24 cellular contexts compared by ENCODE assay signal in genomic region chr22:27499121-27499520, GRCh38.
"Had no signal": no experiment of that assay in that cellular context is flagged by ENCODE, and none has a peak within 500 bp of the region (broad histone marks: within the 10 kb centered on the region; RNA-seq: fewer than 3 reads in every experiment).

No MANE protein-coding gene starts in this region.

- H3K9me3 ChIP-seq: gastroesophageal sphincter, psoas muscle, stomach, suprapubic skin, tibial artery had no signal

- DNase-seq: activated CD4-positive, alpha-beta memory T cell treated with anti-CD3 and anti-CD28 coated beads, Interleukin-2, amount 10 ng/mL, durations not matched to agents 7 days and 5 days; activated CD4-positive, alpha-beta T cell treated with anti-CD3 and anti-CD28 coated beads for 1 hour; activated CD4-positive, alpha-beta T cell treated with anti-CD3 and anti-CD28 coated beads, Interleukin-2, amount 10 ng/mL, durations not matched to agents 7 days and 5 days; activated T-cell treated with anti-CD3 and anti-CD28 coated beads, Interleukin-2, amount 50 U/mL, for 4 hours; effector memory CD4-positive, alpha-beta T cell; islet precursor cell; naive B cell; occipital lobe; stimulated activated CD4-positive, alpha-beta T cell treated with anti-CD3 and anti-CD28 coated beads, Interleukin-15, amount 100 ng/mL, for 24 hours; stimulated activated CD4-positive, alpha-beta T cell treated with anti-CD3 and anti-CD28 coated beads, Interleukin-2, amount 100 ng/mL, for 24 hours; stimulated activated naive B cell treated with anti-CD40 and anti-IgM and Interleukin-4, amounts not matched to agents 10 μg/mL and 1 μg/mL and 100 μg/mL, for 72 hours; stomach; T-helper 2 cell; tibial artery had no signal

- H3K4me3 Mint-ChIP-seq: activated CD4-positive, alpha-beta memory T cell treated with anti-CD3 and anti-CD28 coated beads, Interleukin-2, amount 10 ng/mL, durations not matched to agents 7 days and 5 days; activated CD4-positive, alpha-beta T cell treated with anti-CD3 and anti-CD28 coated beads, Interleukin-2, amount 10 ng/mL, durations not matched to agents 7 days and 5 days; activated T-cell treated with anti-CD3 and anti-CD28 coated beads, Interleukin-2, amount 50 U/mL, for 4 hours; central memory CD8-positive, alpha-beta T cell; dendritic cell treated with granulocyte-macrophage colony-stimulating factor and Interleukin-4, amounts not matched to agents 40 ng/mL and 50 ng/mL, for 4 days; mesothelial cell of epicardium; naive B cell; stimulated activated naive B cell treated with anti-CD40 and anti-IgM and Interleukin-4, amounts not matched to agents 10 μg/mL and 1 μg/mL and 100 μg/mL, for 72 hours had no signal

- H3K9ac ChIP-seq: parathyroid adenoma had no signal

- H3K27me3 ChIP-seq: gastroesophageal sphincter, hepatocyte, stomach, suprapubic skin, tibial artery had no signal

- H3K4me2 ChIP-seq: hepatocyte had no signal

- H3K4me3 ChIP-seq: gastroesophageal sphincter, hepatocyte, psoas muscle, stomach, suprapubic skin, tibial artery had no signal

- H3K4me1 ChIP-seq: gastroesophageal sphincter, parathyroid adenoma, suprapubic skin had no signal

- H3K27ac Mint-ChIP-seq: activated CD4-positive, alpha-beta memory T cell treated with anti-CD3 and anti-CD28 coated beads, Interleukin-2, amount 10 ng/mL, durations not matched to agents 7 days and 5 days; activated CD4-positive, alpha-beta T cell treated with anti-CD3 and anti-CD28 coated beads, Interleukin-2, amount 10 ng/mL, durations not matched to agents 7 days and 5 days; activated naive CD4-positive, alpha-beta T cell treated with anti-CD3 and anti-CD28 coated beads, Interleukin-2, amount 50 U/mL, for 72 hours; activated T-helper 2 cell treated with anti-CD3 and anti-CD28 coated beads, Interferon-gamma antibody, Interleukin-2, Interleukin-4, amounts not matched to agents 10 μg/mL and 5 μg/mL and 100 μg/mL, durations not matched to agents 14 hours and 24 hours and 36 hours; dendritic cell treated with granulocyte-macrophage colony-stimulating factor and Interleukin-4, amounts not matched to agents 40 ng/mL and 50 ng/mL, for 4 days; mesothelial cell of epicardium; naive B cell; stimulated activated naive B cell treated with anti-CD40 and anti-IgM and Interleukin-4, amounts not matched to agents 10 μg/mL and 1 μg/mL and 100 μg/mL, for 72 hours had no signal

- H3K4me1 Mint-ChIP-seq: activated CD4-positive, alpha-beta memory T cell treated with anti-CD3 and anti-CD28 coated beads, Interleukin-2, amount 10 ng/mL, durations not matched to agents 7 days and 5 days; activated CD4-positive, alpha-beta T cell treated with anti-CD3 and anti-CD28 coated beads, Interleukin-2, amount 10 ng/mL, durations not matched to agents 7 days and 5 days; central memory CD8-positive, alpha-beta T cell; naive B cell; stimulated activated naive B cell treated with anti-CD40 and anti-IgM and Interleukin-4, amounts not matched to agents 10 μg/mL and 1 μg/mL and 100 μg/mL, for 72 hours had no signal

- H3K36me3 ChIP-seq: gastroesophageal sphincter, stomach, suprapubic skin, tibial artery had no signal

- H3K79me2 ChIP-seq: hepatocyte, parathyroid adenoma had no signal

- H3K27ac ChIP-seq: gastroesophageal sphincter, hepatocyte, parathyroid adenoma, psoas muscle, stomach, suprapubic skin, tibial artery had no signal

- H3K9me3 Mint-ChIP-seq: activated CD4-positive, alpha-beta memory T cell treated with anti-CD3 and anti-CD28 coated beads, Interleukin-2, amount 10 ng/mL, durations not matched to agents 7 days and 5 days; central memory CD8-positive, alpha-beta T cell; dendritic cell treated with granulocyte-macrophage colony-stimulating factor and Interleukin-4, amounts not matched to agents 40 ng/mL and 50 ng/mL, for 4 days had no signal

- H2AFZ ChIP-seq: hepatocyte, parathyroid adenoma had no signal

- H3K36me3 Mint-ChIP-seq: activated naive CD4-positive, alpha-beta T cell treated with anti-CD3 and anti-CD28 coated beads, Interleukin-2, amount 50 U/mL, for 72 hours; mesothelial cell of epicardium; stimulated activated naive B cell treated with anti-CD40 and anti-IgM and Interleukin-4, amounts not matched to agents 10 μg/mL and 1 μg/mL and 100 μg/mL, for 72 hours had no signal

- H3K27me3 Mint-ChIP-seq: activated CD4-positive, alpha-beta memory T cell treated with anti-CD3 and anti-CD28 coated beads, Interleukin-2, amount 10 ng/mL, durations not matched to agents 7 days and 5 days; activated CD4-positive, alpha-beta T cell treated with anti-CD3 and anti-CD28 coated beads, Interleukin-2, amount 10 ng/mL, durations not matched to agents 7 days and 5 days; central memory CD8-positive, alpha-beta T cell; dendritic cell treated with granulocyte-macrophage colony-stimulating factor and Interleukin-4, amounts not matched to agents 40 ng/mL and 50 ng/mL, for 4 days; stimulated activated naive B cell treated with anti-CD40 and anti-IgM and Interleukin-4, amounts not matched to agents 10 μg/mL and 1 μg/mL and 100 μg/mL, for 72 hours had no signal

- ATAC-seq: activated naive CD4-positive, alpha-beta T cell treated with anti-CD3 and anti-CD28 coated beads, Interleukin-2, amount 50 U/mL, for 72 hours; activated T-cell treated with anti-CD3 and anti-CD28 coated beads, Interleukin-2, amount 50 U/mL, for 4 hours; gastroesophageal sphincter; psoas muscle; stimulated activated naive B cell treated with anti-CD40 and anti-IgM and Interleukin-4, amounts not matched to agents 10 μg/mL and 1 μg/mL and 100 μg/mL, for 72 hours had no signal
